10 cellular contexts compared by ENCODE assay signal in the genomic region with DNA sequence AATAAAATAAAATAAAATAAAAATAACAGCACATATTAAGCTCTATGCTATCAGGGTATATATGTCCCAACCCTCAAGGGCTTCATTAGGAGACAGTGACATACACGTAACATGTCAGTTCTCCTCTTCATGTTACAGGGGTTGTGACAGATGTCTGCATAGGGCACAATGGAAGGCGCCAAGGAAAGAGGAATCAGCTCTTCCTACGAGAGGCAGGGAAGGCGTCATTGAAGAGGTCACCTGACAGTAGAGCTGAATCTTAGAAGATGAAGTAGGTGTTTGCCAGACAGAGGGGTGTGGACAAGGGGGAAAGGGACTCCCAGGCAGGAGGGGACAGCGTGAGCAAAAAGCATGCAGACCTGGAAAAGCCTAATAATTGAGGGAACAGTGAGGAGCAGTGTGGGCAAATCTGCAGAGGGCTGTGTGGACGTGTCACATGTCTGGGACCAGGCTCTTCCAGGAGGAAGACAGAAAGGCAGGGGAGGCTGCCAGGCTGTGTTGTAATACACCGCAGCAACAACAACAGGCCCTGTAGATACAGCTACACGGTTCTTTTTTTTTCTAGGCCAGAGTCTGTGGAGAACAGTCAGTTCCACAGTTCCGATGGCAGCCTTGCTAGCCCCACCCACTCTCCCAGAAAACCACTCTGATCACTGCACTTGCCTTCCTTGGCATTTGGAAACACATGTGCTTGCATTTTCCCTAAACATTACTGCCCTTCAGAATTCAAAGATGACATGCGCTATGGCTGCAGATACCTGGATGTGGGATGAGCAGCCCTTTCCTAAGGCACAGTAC. TPM values are rescaled to one million over a fixed set of nuclear protein-coding genes. Genes with fewer than 3 reads are reported as not detected.
DNase-seq lines count a peak whose midpoint lies in the region; ATAC-seq and TF ChIP-seq lines count a peak whose summit lies in the region.
"Had no signal": no experiment of that assay in that cellular context is flagged by ENCODE, and none has a peak within 500 bp of the region (broad histone marks: within the 10 kb centered on the region; RNA-seq: fewer than 3 reads in every experiment).

No MANE protein-coding gene starts in this region.

- H3K4me3 ChIP-seq in fibroblast of villous mesenchyme (ENCODE audit: low read depth, low read length) (no peak overlapping the region), uterus (no peak overlapping the region)
- H3K4me3 ChIP-seq: SK-N-MC had no signal

- H3K27me3 Mint-ChIP-seq in activated T-cell treated with anti-CD3 and anti-CD28 coated beads, Interleukin-2, amount 50 U/mL, for 4 hours (ENCODE audit: low read depth), result no peaks in the 10 kb centered on the region
- H3K27me3 Mint-ChIP-seq in neural crest cell (ENCODE audit: low read depth), result no peaks in the 10 kb centered on the region

- ATAC-seq in activated T-cell treated with anti-CD3 and anti-CD28 coated beads, Interleukin-2, amount 50 U/mL, for 4 hours, result no peak
- ATAC-seq in GM19351 (IDR thresholded peaks at IDR 0.05; ENCODE audit: unreplicated experiment) (no peak), HG03025 (IDR thresholded peaks at IDR 0.05; ENCODE audit: low FRiP score, unreplicated experiment) (no peak)

- H3K27me3 ChIP-seq in uterus, result no peaks in the 10 kb centered on the region

- H3K4me3 Mint-ChIP-seq in activated T-cell treated with anti-CD3 and anti-CD28 coated beads, Interleukin-2, amount 50 U/mL, for 4 hours, result peak overlapping the region; percentile 16
- peak overlapping the region; percentile 42 for H3K4me3 Mint-ChIP-seq in neural crest cell

- no peaks in the 10 kb centered on the region for H3K9me3 ChIP-seq in uterus

- TF ChIP-seq POLR2A in uterus (IDR thresholded peaks at IDR 0.05), result peak in 1 of 2 donors; percentile 12

- intact Hi-C loops in uterus (cut with DNase I; ENCODE audit: low total_unique reads), result no loop called here

- H3K4me1 ChIP-seq in uterus, result no peaks in the 10 kb centered on the region

- TF ChIP-seq CTCF in fibroblast of villous mesenchyme (IDR thresholded peaks at IDR 0.05; ENCODE audit: insufficient read depth, low read depth, low read length) (no peak), neural crest cell (conservative IDR thresholded peaks at IDR 0.05) (no peak), uterus (IDR thresholded peaks at IDR 0.05) (no peak)

- peak overlapping the region; percentile 0 for H3K27ac Mint-ChIP-seq in neural crest cell (ENCODE audit: unreplicated experiment)

- peak overlapping the region; percentile 74 to 87 for H3K27ac ChIP-seq in uterus
- H3K27ac ChIP-seq: SK-N-MC had no signal

- no peak for DNase-seq in activated T-cell treated with anti-CD3 and anti-CD28 coated beads, Interleukin-2, amount 50 U/mL, for 4 hours
- DNase-seq in activated T-cell treated with anti-CD3 and anti-CD28 coated beads, Interleukin-2, amount 50 U/mL, for 1 hour, result no peak
- DNase-seq in fibroblast of villous mesenchyme (ENCODE audit: low read depth) (peak; percentile 90), neural crest cell (ENCODE audit: low read depth, low spot score) (no peak), uterus (peak; percentile 90 to 94), NCI-H1417 (lab: John Stamatoyannopoulos, UW) (no peak)
- DNase-seq: stimulated activated CD4-positive, alpha-beta T cell treated with anti-CD3 and anti-CD28 coated beads, Interleukin-12 subunit alpha, Interleukin-12 subunit beta, amount 100 ng/mL, for 4 hours had no signal

- H3K36me3 Mint-ChIP-seq in activated T-cell treated with anti-CD3 and anti-CD28 coated beads, Interleukin-2, amount 50 U/mL, for 4 hours (ENCODE audit: insufficient read depth), result no peaks in the 10 kb centered on the region
- no peaks in the 10 kb centered on the region for H3K36me3 Mint-ChIP-seq in neural crest cell (ENCODE audit: low read depth)

- H3K9me3 Mint-ChIP-seq in activated T-cell treated with anti-CD3 and anti-CD28 coated beads, Interleukin-2, amount 50 U/mL, for 4 hours, result no peaks in the 10 kb centered on the region
- no peaks in the 10 kb centered on the region for H3K9me3 Mint-ChIP-seq in neural crest cell

- H3K4me1 Mint-ChIP-seq in activated T-cell treated with anti-CD3 and anti-CD28 coated beads, Interleukin-2, amount 50 U/mL, for 4 hours (ENCODE audit: low read depth), result peaks cover 13% of the 10 kb centered on the region
- H3K4me1 Mint-ChIP-seq in neural crest cell, result peaks cover 15% of the 10 kb centered on the region

- H3K36me3 ChIP-seq in uterus, result no peaks in the 10 kb centered on the region

RNA-seq across cellular contexts. Expression of a gene that starts 2.5 kb away (rescaled TPM):
- total RNA-seq in activated T-cell treated with anti-CD3 and anti-CD28 coated beads, Interleukin-2, amount 50 U/mL, for 4 hours, result 10 to 100 TPM; 46.5 to 62.3 (median 59.9) TPM
- total RNA-seq in fibroblast of villous mesenchyme (1.3 and 3.2 TPM in 2 replicates), neural crest cell (39.6 and 40.4 TPM in 2 replicates), uterus (100 to 1,000 TPM in 2 of 4 donors, 10 to 100 TPM in 2; 35.1 to 197 (median 84.5) TPM)

RNA-seq across cellular contexts. Expression of a gene that starts 45.6 kb away (rescaled TPM):
- total RNA-seq in activated T-cell treated with anti-CD3 and anti-CD28 coated beads, Interleukin-2, amount 50 U/mL, for 4 hours, result under 1 TPM in 2 of 3 donors, not detected in 1; 0.32 to 0.43 TPM
- total RNA-seq in fibroblast of villous mesenchyme (0.43 TPM in 1 of 2 replicates, not detected in the other), neural crest cell (2.7 and 2.9 TPM in 2 replicates), uterus (1 to 10 TPM in 2 of 4 donors, not detected in 2; 1.6 TPM)

Comparison
In these comparisons a context has a peak if more than half of its experiments do, and no peak if none do; other contexts are left out.
1. DNase-seq: peak in fibroblast of villous mesenchyme (single experiment) and uterus (2 of 2); none in activated T-cell treated with anti-CD3 and anti-CD28 coated beads, Interleukin-2, amount 50 U/mL, for 4 hours (single experiment), activated T-cell treated with anti-CD3 and anti-CD28 coated beads, Interleukin-2, amount 50 U/mL, for 1 hour (single experiment), neural crest cell (single experiment) and NCI-H1417 (0 of 3).